1 cellular context compared by ENCODE assay signal in the genomic region with DNA sequence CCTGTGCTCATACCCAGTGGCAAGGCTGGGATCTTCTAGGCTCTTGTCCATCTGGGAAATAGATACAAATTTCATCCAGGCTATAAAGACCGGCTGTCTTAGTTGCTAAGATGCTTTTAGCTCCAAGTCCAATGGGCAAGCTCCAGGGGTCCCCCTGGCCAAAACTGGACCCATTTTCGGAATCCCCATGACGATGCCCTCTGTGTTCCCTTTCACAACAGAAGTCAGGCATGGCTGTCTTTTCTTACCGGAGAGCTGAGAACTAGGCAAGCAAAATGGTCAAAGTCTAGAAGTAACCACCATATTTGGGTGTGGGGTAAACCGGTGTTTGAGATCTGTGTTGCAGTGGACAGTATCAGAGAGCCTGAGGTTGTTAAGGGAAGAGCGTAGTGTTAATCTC.
TF ChIP-seq lines count a peak whose summit lies in the region.

No MANE protein-coding gene starts in this region.

TF ChIP-seq in IMR-90, 13 proteins besides CTCF, POLR2A, EP300 and RAD21:
- TF ChIP-seq FOS (IDR thresholded peaks at IDR 0.05; ENCODE audit: low read depth, low read length) (no peak), RFX5 (IDR thresholded peaks at IDR 0.05; ENCODE audit: low read depth, low read length) (no peak), MAZ (IDR thresholded peaks at IDR 0.05; ENCODE audit: borderline replicate concordance, low read depth, low read length) (no peak), NFE2L2 (IDR thresholded peaks at IDR 0.05; ENCODE audit: low read depth, low read length) (no peak), BHLHE40 (IDR thresholded peaks at IDR 0.05; ENCODE audit: low read depth, low read length) (no peak), CEBPB (IDR thresholded peaks at IDR 0.05; ENCODE audit: low read depth, low read length) (no peak), MAFK (IDR thresholded peaks at IDR 0.05; ENCODE audit: low read depth, low read length) (no peak), SMC3 (IDR thresholded peaks at IDR 0.05; ENCODE audit: low read depth, low read length) (no peak), MXI1 (IDR thresholded peaks at IDR 0.05; ENCODE audit: borderline replicate concordance, low read depth, low read length) (no peak)
TF ChIP-seq in IMR-90: peak in this region for 0.
